Comparison of ENCODE assay signal across 1 cellular context in genomic region chr6:47524136-47524840, GRCh38.
TF ChIP-seq lines count a peak whose summit lies in the region.

No MANE protein-coding gene starts in this region.

TF ChIP-seq in K562, 482 proteins besides CTCF, POLR2A, EP300 and RAD21 (continued from another document):
- no peak for TF ChIP-seq ESRRA (IDR thresholded peaks at IDR 0.05; ENCODE audit: borderline replicate concordance, low read depth)
- TF ChIP-seq ZNF318 (IDR thresholded peaks at IDR 0.05; ENCODE audit: borderline replicate concordance in 1 of 2, low read depth in 1 of 2), result no peak
- no peak for TF ChIP-seq ZNF77 (CRISPR knock-in tag; IDR thresholded peaks at IDR 0.05)
- TF ChIP-seq ZNF274 (IDR thresholded peaks at IDR 0.05; ENCODE audit: borderline replicate concordance, low read depth, low read length), result no peak
- TF ChIP-seq NFRKB (IDR thresholded peaks at IDR 0.05; ENCODE audit: low read depth), result no peak
- no peak for TF ChIP-seq ATF7 (IDR thresholded peaks at IDR 0.05)
- no peak for TF ChIP-seq ETV5 (CRISPR knock-in tag; IDR thresholded peaks at IDR 0.05; ENCODE audit: low read depth)
- no peak for TF ChIP-seq TBP (optimal IDR thresholded peaks at IDR 0.05; ENCODE audit: low read depth, low read length)
- no peak for TF ChIP-seq NFIX (CRISPR knock-in tag; IDR thresholded peaks at IDR 0.05; ENCODE audit: low read depth)
